ENCODE assay signal across 17 cellular contexts in the genomic region with DNA sequence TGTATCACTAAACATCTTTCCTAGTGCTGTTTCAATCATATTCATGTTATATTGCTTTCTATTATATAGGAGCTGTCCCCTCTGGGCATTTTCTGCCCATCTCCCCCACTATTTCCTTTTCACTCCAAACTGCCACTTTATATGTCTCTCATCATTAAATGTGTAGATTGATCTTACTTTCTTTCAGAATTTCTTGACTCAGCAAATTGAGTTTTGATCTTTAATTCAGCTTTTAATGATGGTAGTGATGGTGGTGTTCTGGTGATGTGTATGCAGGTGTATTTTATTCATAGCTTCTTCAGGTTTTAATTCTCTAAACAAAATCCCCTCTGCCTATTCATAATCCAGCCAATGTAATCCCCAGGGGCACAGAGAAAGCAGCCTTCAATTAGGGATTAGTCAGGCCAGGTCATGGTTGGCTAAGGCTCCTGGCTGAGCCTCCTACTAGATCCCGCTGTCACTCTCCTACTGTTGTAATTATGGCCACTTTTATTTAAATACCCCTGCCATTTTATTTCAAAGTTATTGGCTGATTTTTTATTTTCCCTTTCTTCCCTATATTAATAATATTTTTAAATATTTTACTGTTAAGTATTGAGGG.
"Had no signal": no experiment of that assay in that cellular context is flagged by ENCODE, and none has a peak within 500 bp of the region (broad histone marks: within the 10 kb centered on the region; RNA-seq: fewer than 3 reads in every experiment).

No MANE protein-coding gene starts in this region.

- H3K27ac Mint-ChIP-seq: natural killer cell treated with Interleukin-12 subunit alpha and Interleukin-12 subunit beta and Interleukin-15 and Interleukin-18, amount 100 ng/mL, for 72 hours; progenitor cell of endocrine pancreas had no signal

- H3K36me3 Mint-ChIP-seq: natural killer cell treated with Interleukin-12 subunit alpha and Interleukin-12 subunit beta and Interleukin-15 and Interleukin-18, amount 100 ng/mL, for 72 hours had no signal

- DNase-seq: effector memory CD4-positive, alpha-beta T cell; heart left ventricle; hippocampal formation; left colon; left ventricle myocardium superior; mesenchymal stem cell; midbrain; occipital lobe; pancreas; right cardiac atrium; stimulated activated CD4-positive, alpha-beta T cell treated with anti-CD3 and anti-CD28 coated beads, Interleukin-2, amount 100 ng/mL, for 48 hours; stimulated activated naive CD4-positive, alpha-beta T cell treated with Interleukin-2 at 50 U/mL for 16 hours; trophoblast cell had no signal

- H3K4me3 Mint-ChIP-seq: natural killer cell treated with Interleukin-12 subunit alpha and Interleukin-12 subunit beta and Interleukin-15 and Interleukin-18, amount 100 ng/mL, for 72 hours had no signal

- FAIRE-seq: endometrium, frontal cortex, pancreas had no signal

- H3K27me3 Mint-ChIP-seq: natural killer cell treated with Interleukin-12 subunit alpha and Interleukin-12 subunit beta and Interleukin-15 and Interleukin-18, amount 100 ng/mL, for 72 hours; progenitor cell of endocrine pancreas had no signal
